ENCODE assay signal across 2 cellular contexts in the genomic region with DNA sequence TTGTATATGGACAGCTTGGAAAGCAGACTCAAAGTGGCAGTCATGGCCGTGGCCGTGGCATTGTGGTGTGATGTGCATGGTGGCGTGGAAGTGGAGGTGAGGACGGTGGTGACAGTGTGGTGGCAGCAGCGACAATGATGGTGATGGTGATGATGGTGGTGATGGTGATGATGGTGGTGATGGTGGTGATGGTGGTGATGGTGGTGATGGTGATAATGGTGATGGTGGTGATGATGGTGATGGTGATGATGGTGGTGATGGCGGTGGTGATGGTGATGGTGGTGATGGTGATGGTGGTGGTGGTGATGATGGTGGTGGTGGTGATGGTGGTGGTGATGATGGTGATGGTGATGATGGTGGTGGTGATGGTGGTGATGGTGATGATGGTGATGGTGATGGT.
A peak's percentile ranks its signal among the peaks of the same experiment; 100 is the strongest.
TF ChIP-seq lines count a peak whose summit lies in the region.

No MANE protein-coding gene starts in this region.

TF ChIP-seq in HEK293, 187 proteins besides CTCF, POLR2A, EP300 and RAD21:
- peak; percentile 60; the same call in 1 of the 2 replicates for TF ChIP-seq ZNF10 (tag by site-specific recombination; IDR thresholded peaks at IDR 0.05)
- TF ChIP-seq HOXD13 (CRISPR knock-in tag; IDR thresholded peaks at IDR 0.05; ENCODE audit: borderline replicate concordance): 0 out of 2 replicates have a peak, but pooled peaks have one; percentile 33
- TF ChIP-seq, protein P1, sequence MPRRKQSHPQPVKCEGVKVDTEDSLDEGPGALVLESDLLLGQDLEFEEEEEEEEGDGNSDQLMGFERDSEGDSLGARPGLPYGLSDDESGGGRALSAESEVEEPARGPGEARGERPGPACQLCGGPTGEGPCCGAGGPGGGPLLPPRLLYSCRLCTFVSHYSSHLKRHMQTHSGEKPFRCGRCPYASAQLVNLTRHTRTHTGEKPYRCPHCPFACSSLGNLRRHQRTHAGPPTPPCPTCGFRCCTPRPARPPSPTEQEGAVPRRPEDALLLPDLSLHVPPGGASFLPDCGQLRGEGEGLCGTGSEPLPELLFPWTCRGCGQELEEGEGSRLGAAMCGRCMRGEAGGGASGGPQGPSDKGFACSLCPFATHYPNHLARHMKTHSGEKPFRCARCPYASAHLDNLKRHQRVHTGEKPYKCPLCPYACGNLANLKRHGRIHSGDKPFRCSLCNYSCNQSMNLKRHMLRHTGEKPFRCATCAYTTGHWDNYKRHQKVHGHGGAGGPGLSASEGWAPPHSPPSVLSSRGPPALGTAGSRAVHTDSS (tag by site-specific recombination; IDR thresholded peaks at IDR 0.05): peak; percentile 2; the same call in 1 of the 2 replicates
TF ChIP-seq in HEK293: peak in this region for 3; not testable (repeated sequence) for 184.

TF ChIP-seq in K562, 482 proteins besides CTCF, POLR2A, EP300 and RAD21:
- peak; percentile 35; the same call in 1 of the 2 replicates for TF ChIP-seq ZKSCAN1 (IDR thresholded peaks at IDR 0.05; ENCODE audit: low read depth, low read length)
